In genomic region chr9:71725590-71726338, GRCh38 we compare ENCODE assay signal across 1 cellular context.
A peak's percentile ranks its signal among the peaks of the same experiment; 100 is the strongest.
TF ChIP-seq lines count a peak whose summit lies in the region.

No MANE protein-coding gene starts in this region.

TF ChIP-seq in HepG2, 621 proteins besides CTCF, POLR2A, EP300 and RAD21 (continued from another document and continues in another):
- TF ChIP-seq ELK4 (CRISPR knock-in tag; IDR thresholded peaks at IDR 0.05; ENCODE audit: borderline replicate concordance), result no peak
- TF ChIP-seq DRAP1 (CRISPR knock-in tag; IDR thresholded peaks at IDR 0.05), result peak; percentile 64
- TF ChIP-seq KLF13 (CRISPR knock-in tag; IDR thresholded peaks at IDR 0.05), result no peak
- TF ChIP-seq AHDC1 (CRISPR knock-in tag; IDR thresholded peaks at IDR 0.05; ENCODE audit: borderline replicate concordance), result peak; percentile 98
- no peak for TF ChIP-seq ZFP36L2 (CRISPR knock-in tag; IDR thresholded peaks at IDR 0.05)
- no peak for TF ChIP-seq ADNP (CRISPR knock-in tag; IDR thresholded peaks at IDR 0.05)
- no peak for TF ChIP-seq CREBL2 (CRISPR knock-in tag; IDR thresholded peaks at IDR 0.05; ENCODE audit: borderline replicate concordance)
- no peak for TF ChIP-seq FLYWCH1 (CRISPR knock-in tag; IDR thresholded peaks at IDR 0.05)
- TF ChIP-seq BRF2 (CRISPR knock-in tag; IDR thresholded peaks at IDR 0.05), result no peak
- TF ChIP-seq PAF1 (CRISPR knock-in tag; IDR thresholded peaks at IDR 0.05), result no peak
- no peak for TF ChIP-seq HNRNPUL1 (IDR thresholded peaks at IDR 0.05; ENCODE audit: low read depth, low read length)
- TF ChIP-seq MAZ (IDR thresholded peaks at IDR 0.05; ENCODE audit: borderline replicate concordance, low read depth, low read length), result no peak
- TF ChIP-seq MAZ (CRISPR knock-in tag; IDR thresholded peaks at IDR 0.05; ENCODE audit: low read depth), result no peak
- no peak for TF ChIP-seq ZFAT (CRISPR knock-in tag; conservative IDR thresholded peaks at IDR 0.05)
- no peak for TF ChIP-seq ZNF562 (CRISPR knock-in tag; IDR thresholded peaks at IDR 0.05; ENCODE audit: borderline replicate concordance)
- TF ChIP-seq STAT6 (CRISPR knock-in tag; IDR thresholded peaks at IDR 0.05; ENCODE audit: borderline replicate concordance), result no peak
- TF ChIP-seq SIN3A (IDR thresholded peaks at IDR 0.05; ENCODE audit: borderline replicate concordance, low read depth, low read length), result no peak
- no peak for TF ChIP-seq ZMYM2 (CRISPR knock-in tag; IDR thresholded peaks at IDR 0.05)
- no peak for TF ChIP-seq SNRNP70 (IDR thresholded peaks at IDR 0.05; ENCODE audit: low read depth, low read length)
- TF ChIP-seq MXI1 (IDR thresholded peaks at IDR 0.05; ENCODE audit: borderline replicate concordance, low read depth, low read length), result peak; percentile 42; the same call in 1 of the 3 replicates
- no peak for TF ChIP-seq MLXIP (CRISPR knock-in tag; IDR thresholded peaks at IDR 0.05; ENCODE audit: borderline replicate concordance)
- no peak for TF ChIP-seq ZFYVE20 (CRISPR knock-in tag; IDR thresholded peaks at IDR 0.05; ENCODE audit: borderline replicate concordance, low read depth)
- 0 out of 2 replicates have a peak, but pooled peaks have one; percentile 66 for TF ChIP-seq HOXA5 (CRISPR knock-in tag; IDR thresholded peaks at IDR 0.05)
- TF ChIP-seq ZNF3 (CRISPR knock-in tag; IDR thresholded peaks at IDR 0.05), result no peak
- no peak for TF ChIP-seq HNRNPK (IDR thresholded peaks at IDR 0.05; ENCODE audit: low read depth, low read length, poor library complexity, severe bottlenecking)
- peak; percentile 95 for TF ChIP-seq DPF2 (CRISPR knock-in tag; IDR thresholded peaks at IDR 0.05; ENCODE audit: borderline replicate concordance, low read depth)
- no peak for TF ChIP-seq RFX1 (IDR thresholded peaks at IDR 0.05)
- TF ChIP-seq ARNT2 (CRISPR knock-in tag; IDR thresholded peaks at IDR 0.05; ENCODE audit: low read depth), result no peak
- peak; percentile 87 for TF ChIP-seq SAP130 (CRISPR knock-in tag; IDR thresholded peaks at IDR 0.05; ENCODE audit: low read depth)
- no peak for TF ChIP-seq ZNF619 (CRISPR knock-in tag; IDR thresholded peaks at IDR 0.05)
- no peak for TF ChIP-seq ZNF234 (CRISPR knock-in tag; conservative IDR thresholded peaks at IDR 0.05)
- no peak for TF ChIP-seq ZNF747 (CRISPR knock-in tag; IDR thresholded peaks at IDR 0.05; ENCODE audit: borderline replicate concordance)
- no peak for TF ChIP-seq ZNF235 (CRISPR knock-in tag; IDR thresholded peaks at IDR 0.05; ENCODE audit: borderline replicate concordance)
- no peak for TF ChIP-seq ZNF253 (CRISPR knock-in tag; IDR thresholded peaks at IDR 0.05; ENCODE audit: borderline replicate concordance)
- TF ChIP-seq ETS1 (CRISPR knock-in tag; IDR thresholded peaks at IDR 0.05), result no peak
- TF ChIP-seq ZNF460 (CRISPR knock-in tag; IDR thresholded peaks at IDR 0.05; ENCODE audit: borderline replicate concordance), result no peak
- no peak for TF ChIP-seq KDM5B (CRISPR knock-in tag; IDR thresholded peaks at IDR 0.05; ENCODE audit: borderline replicate concordance)
- no peak for TF ChIP-seq KDM3A (CRISPR knock-in tag; IDR thresholded peaks at IDR 0.05; ENCODE audit: low read depth)
- no peak for TF ChIP-seq ZNF841 (CRISPR knock-in tag; IDR thresholded peaks at IDR 0.05; ENCODE audit: borderline replicate concordance)
- TF ChIP-seq ZNF746 (CRISPR knock-in tag; IDR thresholded peaks at IDR 0.05), result no peak
- no peak for TF ChIP-seq TMF1 (CRISPR knock-in tag; IDR thresholded peaks at IDR 0.05; ENCODE audit: low read depth)
- peak; percentile 94 for TF ChIP-seq FOXA3 (CRISPR knock-in tag; IDR thresholded peaks at IDR 0.05)
- TF ChIP-seq ZNF782 (CRISPR knock-in tag; IDR thresholded peaks at IDR 0.05; ENCODE audit: borderline replicate concordance), result no peak
- no peak for TF ChIP-seq POGK (CRISPR knock-in tag; conservative IDR thresholded peaks at IDR 0.05)
- TF ChIP-seq ZNF362 (CRISPR knock-in tag; IDR thresholded peaks at IDR 0.05; ENCODE audit: borderline replicate concordance), result peak; percentile 97
- no peak for TF ChIP-seq ZNF552 (CRISPR knock-in tag; IDR thresholded peaks at IDR 0.05; ENCODE audit: borderline replicate concordance)
- no peak for TF ChIP-seq ZNF766 (CRISPR knock-in tag; IDR thresholded peaks at IDR 0.05; ENCODE audit: borderline replicate concordance)
- TF ChIP-seq ZNF256 (CRISPR knock-in tag; conservative IDR thresholded peaks at IDR 0.05), result no peak
- TF ChIP-seq HOXA7 (CRISPR knock-in tag; IDR thresholded peaks at IDR 0.05), result no peak
- no peak for TF ChIP-seq ZFP36 (IDR thresholded peaks at IDR 0.05; ENCODE audit: borderline replicate concordance, low read depth, low read length, partially characterized antibody)
- peak; percentile 89 for TF ChIP-seq ERF (CRISPR knock-in tag; IDR thresholded peaks at IDR 0.05)
